ENCODE assay signal across 1 cellular context in the genomic region with DNA sequence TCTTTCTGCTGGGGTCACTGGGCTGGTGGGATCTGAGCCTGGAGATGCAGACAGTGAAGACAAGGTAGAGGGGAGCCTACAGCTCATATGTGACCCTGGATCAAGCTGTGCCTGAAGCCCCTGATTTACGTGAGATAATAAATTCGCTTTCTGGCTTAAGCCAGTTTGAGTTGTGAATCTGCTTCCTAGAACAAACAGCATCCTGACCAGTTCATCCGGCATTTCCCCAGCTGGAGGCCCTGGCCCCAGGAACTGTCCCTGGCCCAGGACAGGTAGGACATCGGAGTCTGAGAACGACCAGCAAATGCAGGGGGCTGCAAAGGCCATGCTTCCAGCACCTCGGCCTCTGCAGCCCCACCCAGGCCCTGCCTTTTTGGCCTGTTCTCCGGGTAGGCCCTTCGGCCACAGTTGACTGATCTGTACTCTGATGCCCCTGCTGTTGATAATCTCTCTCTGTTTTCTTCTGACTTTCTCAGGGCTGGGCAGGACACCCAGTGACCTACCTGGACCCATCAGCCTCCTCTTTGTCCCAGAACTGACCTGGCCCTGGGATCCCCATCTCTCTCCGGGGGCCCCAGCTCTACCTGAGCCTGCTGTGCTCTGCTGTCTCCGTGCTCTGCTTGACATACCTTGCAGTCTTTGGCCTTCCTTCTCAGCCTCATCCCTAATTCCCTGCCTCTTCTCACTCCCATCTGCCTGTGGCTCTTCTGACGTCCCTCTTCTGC.
TF ChIP-seq lines count a peak whose summit lies in the region.

No MANE protein-coding gene starts in this region.

TF ChIP-seq in IMR-90, 13 proteins besides CTCF, POLR2A, EP300 and RAD21:
- no peak for TF ChIP-seq SMC3 (IDR thresholded peaks at IDR 0.05; ENCODE audit: low read depth, low read length)
- no peak for TF ChIP-seq CEBPB (IDR thresholded peaks at IDR 0.05; ENCODE audit: low read depth, low read length)
- no peak for TF ChIP-seq NFE2L2 (IDR thresholded peaks at IDR 0.05; ENCODE audit: low read depth, low read length)
- TF ChIP-seq RCOR1 (IDR thresholded peaks at IDR 0.05; ENCODE audit: insufficient replicate concordance, low read length): no peak
- TF ChIP-seq MAFK (IDR thresholded peaks at IDR 0.05; ENCODE audit: low read depth, low read length): no peak
